Comparison of ENCODE assay signal across 1 cellular context in the genomic region with DNA sequence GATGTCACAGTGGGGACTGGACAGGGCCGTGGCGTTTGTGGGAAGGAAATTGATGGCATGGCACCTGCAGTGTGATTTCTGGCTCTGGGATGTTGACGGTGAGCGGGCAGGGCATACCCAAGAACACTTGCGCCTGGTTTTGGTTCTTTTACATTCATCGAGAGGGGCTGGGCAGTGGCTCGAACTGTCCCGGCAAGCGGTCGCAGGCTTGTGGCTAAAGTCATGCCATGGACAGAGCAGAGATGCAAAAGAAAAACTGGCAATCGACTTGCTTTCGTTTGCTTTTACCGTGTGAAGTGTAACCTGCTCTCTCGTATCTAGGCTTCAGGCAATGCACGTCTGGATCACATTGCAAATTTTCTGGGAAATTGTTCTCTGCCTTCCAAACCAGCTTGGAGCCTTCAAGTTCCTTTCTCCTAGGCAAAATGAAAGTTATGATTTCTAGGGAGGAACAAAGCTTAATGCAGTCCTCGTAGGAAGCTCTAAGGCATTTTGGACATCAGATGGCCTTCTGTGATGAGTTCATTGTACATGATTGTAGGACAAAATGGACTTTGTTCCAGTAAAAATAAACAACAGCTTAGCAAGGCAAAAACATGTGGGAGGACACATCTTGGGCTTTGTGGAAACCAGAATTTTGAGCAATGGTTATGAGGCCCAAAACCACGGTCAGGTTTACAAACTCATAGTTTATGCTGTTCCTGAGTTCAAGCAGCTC.
A peak's percentile ranks its signal among the peaks of the same experiment; 100 is the strongest.
TF ChIP-seq lines count a peak whose summit lies in the region.

No MANE protein-coding gene starts in this region.

TF ChIP-seq in liver, 16 proteins besides CTCF, POLR2A, EP300 and RAD21:
- TF ChIP-seq, protein P1, sequence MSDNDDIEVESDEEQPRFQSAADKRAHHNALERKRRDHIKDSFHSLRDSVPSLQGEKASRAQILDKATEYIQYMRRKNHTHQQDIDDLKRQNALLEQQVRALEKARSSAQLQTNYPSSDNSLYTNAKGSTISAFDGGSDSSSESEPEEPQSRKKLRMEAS (IDR thresholded peaks at IDR 0.05): peak; percentile 76
- TF ChIP-seq JUND (IDR thresholded peaks at IDR 0.05): peak in 1 of 2 donors; percentile 54
- TF ChIP-seq, protein P2, sequence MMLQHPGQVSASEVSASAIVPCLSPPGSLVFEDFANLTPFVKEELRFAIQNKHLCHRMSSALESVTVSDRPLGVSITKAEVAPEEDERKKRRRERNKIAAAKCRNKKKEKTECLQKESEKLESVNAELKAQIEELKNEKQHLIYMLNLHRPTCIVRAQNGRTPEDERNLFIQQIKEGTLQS (IDR thresholded peaks at IDR 0.05): no peak
- TF ChIP-seq YY1 (IDR thresholded peaks at IDR 0.05): peak; percentile 80
- TF ChIP-seq HNF4G (IDR thresholded peaks at IDR 0.05): peak; percentile 61
- peak; percentile 97 for TF ChIP-seq SP1 (IDR thresholded peaks at IDR 0.05)
- no peak for TF ChIP-seq TAF1 (conservative IDR thresholded peaks at IDR 0.05)
- peak; percentile 67 to 78 for TF ChIP-seq RXRA (IDR thresholded peaks at IDR 0.05)
- peak; percentile 84 for TF ChIP-seq FOXA2 (IDR thresholded peaks at IDR 0.05)
- peak; percentile 55 for TF ChIP-seq FOXA1 (IDR thresholded peaks at IDR 0.05)
- TF ChIP-seq, protein P3, sequence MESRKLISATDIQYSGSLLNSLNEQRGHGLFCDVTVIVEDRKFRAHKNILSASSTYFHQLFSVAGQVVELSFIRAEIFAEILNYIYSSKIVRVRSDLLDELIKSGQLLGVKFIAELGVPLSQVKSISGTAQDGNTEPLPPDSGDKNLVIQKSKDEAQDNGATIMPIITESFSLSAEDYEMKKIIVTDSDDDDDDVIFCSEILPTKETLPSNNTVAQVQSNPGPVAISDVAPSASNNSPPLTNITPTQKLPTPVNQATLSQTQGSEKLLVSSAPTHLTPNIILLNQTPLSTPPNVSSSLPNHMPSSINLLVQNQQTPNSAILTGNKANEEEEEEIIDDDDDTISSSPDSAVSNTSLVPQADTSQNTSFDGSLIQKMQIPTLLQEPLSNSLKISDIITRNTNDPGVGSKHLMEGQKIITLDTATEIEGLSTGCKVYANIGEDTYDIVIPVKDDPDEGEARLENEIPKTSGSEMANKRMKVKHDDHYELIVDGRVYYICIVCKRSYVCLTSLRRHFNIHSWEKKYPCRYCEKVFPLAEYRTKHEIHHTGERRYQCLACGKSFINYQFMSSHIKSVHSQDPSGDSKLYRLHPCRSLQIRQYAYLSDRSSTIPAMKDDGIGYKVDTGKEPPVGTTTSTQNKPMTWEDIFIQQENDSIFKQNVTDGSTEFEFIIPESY (IDR thresholded peaks at IDR 0.05): no peak
- TF ChIP-seq HNF4A (conservative IDR thresholded peaks at IDR 0.05): peak; percentile 91 to 92
